In the genomic region with DNA sequence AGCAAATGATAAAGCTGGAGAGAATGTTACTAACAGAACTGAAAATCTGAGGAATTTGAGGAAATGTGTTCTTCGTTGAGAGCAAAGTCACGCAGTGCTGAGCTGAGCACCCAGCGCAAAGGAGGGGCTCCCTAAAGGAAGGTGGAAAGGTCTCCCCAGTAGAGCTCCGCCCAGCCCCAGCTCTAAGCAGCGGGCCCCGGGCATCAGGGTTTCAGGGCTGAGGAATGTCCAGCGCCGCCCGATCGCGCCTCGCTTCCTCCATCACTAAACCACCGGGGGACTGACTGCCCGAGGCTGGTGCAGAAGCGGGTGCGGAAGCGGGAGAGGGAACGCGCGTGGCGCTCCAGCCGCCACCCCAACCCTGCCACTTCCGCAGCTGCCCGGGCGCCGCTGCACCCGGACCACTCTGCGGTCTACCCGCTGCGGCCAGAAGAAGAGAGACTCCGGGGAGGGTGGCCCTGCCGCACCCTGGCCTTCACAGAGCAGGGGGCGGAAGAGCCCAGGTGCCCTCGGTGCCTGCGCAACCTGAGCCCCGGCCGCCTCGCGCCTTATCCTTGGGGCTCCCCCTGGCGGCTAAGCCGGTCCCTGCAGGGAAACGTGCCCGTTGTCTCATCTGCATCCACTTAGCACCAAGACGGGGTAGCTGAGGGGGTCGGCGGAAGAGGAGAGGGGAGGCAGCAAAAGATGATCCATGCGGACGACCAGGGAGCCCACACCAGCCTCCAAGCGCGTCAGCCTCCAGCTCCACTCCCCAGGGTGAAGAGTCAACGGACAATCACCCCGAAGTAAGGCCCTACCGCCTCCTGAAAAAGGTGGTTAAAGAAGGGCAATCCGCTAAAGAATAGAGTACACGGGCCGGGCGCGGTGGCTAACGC, we compare ENCODE assay signal across 8 cellular contexts. TPM values are rescaled to one million over a fixed set of nuclear protein-coding genes. Genes with fewer than 3 reads are reported as not detected.
DNase-seq lines count a peak whose midpoint lies in the region; ATAC-seq and TF ChIP-seq lines count a peak whose summit lies in the region.

No MANE protein-coding gene starts in this region.

- H3K27me3 ChIP-seq in WERI-Rb-1 (ENCODE audit: insufficient read depth, low read depth, severe bottlenecking) (no peaks in the 10 kb centered on the region), breast epithelium (no peaks in the 10 kb centered on the region), spleen (replicated peaks in 1 of 7) (no peaks in the 10 kb centered on the region)

- no peaks in the 10 kb centered on the region for H3K9me3 ChIP-seq in WERI-Rb-1 (ENCODE audit: severe bottlenecking)
- no peaks in the 10 kb centered on the region for H3K9me3 ChIP-seq in breast epithelium
- H3K9me3 ChIP-seq in spleen, result no peaks in the 10 kb centered on the region

- no peaks in the 10 kb centered on the region for H3K4me1 ChIP-seq in breast epithelium
- peaks cover 8 to 26% (median 21%) of the 10 kb centered on the region in 6 donors for H3K4me1 ChIP-seq in spleen

- peak; percentile 3 for DNase-seq in NCI-H2081 treated with DMSO at 0.1 percent for 48 hours (lab: John Stamatoyannopoulos, UW)
- peak; percentile 73 for DNase-seq in WERI-Rb-1
- peak; percentile 77 to 85 for DNase-seq in breast epithelium (ENCODE audit: low spot score in 2 of 2)
- peak; percentile 86 for DNase-seq in inferior parietal cortex (ENCODE audit: extremely low spot score)
- DNase-seq in spleen, result peak; percentile 97

- intact Hi-C loops in breast epithelium (cut with DNase I; ENCODE audit: low total_unique reads) (no loop called here), spleen (cut with DNase I; ENCODE audit: low total_unique reads) (loop anchor here (2.0 to 10.0 kb wide), 4 partner anchors 65 to 168 kb away; a partner anchor contains a TSS)

- peak; percentile 87 for ATAC-seq in HG02678 (IDR thresholded peaks at IDR 0.05; ENCODE audit: unreplicated experiment)
- ATAC-seq in HG03342 (IDR thresholded peaks at IDR 0.05; ENCODE audit: unreplicated experiment), result no peak

- H3K36me3 ChIP-seq in WERI-Rb-1 (no peaks in the 10 kb centered on the region), breast epithelium (no peaks in the 10 kb centered on the region), spleen (no peaks in the 10 kb centered on the region)

- WGBS in spleen, 5 donors, result 1 to 4% (median 2%) methylated on average over 17 to 59 of the region's 59 CpGs

- H3K27ac ChIP-seq in WERI-Rb-1 (no peak overlapping the region), breast epithelium (peak overlapping the region; percentile 21 to 54), spleen (peak overlapping the region; percentile 65 to 88 (median 79))

- H3K4me3 ChIP-seq in WERI-Rb-1 (ENCODE audit: low read depth, low read length) (no peak overlapping the region), breast epithelium (peak overlapping the region; percentile 50 to 69 (median 66)), spleen (peak overlapping the region; percentile 42 to 79 (median 56))

- TF ChIP-seq POLR2A in breast epithelium (IDR thresholded peaks at IDR 0.05), result no peak
- TF ChIP-seq POLR2A in spleen (IDR thresholded peaks at IDR 0.05), result no peak

- peak; percentile 94 for TF ChIP-seq CTCF in GM12873 (IDR thresholded peaks at IDR 0.05; ENCODE audit: insufficient read depth, low read depth, low read length, missing control alignments)
- peak; percentile 82 for TF ChIP-seq CTCF in WERI-Rb-1 (IDR thresholded peaks at IDR 0.05; ENCODE audit: low read depth, low read length)
- peak; percentile 87 to 94 (median 91) for TF ChIP-seq CTCF in breast epithelium (IDR thresholded peaks at IDR 0.05)
- TF ChIP-seq CTCF in spleen (IDR thresholded peaks at IDR 0.05 in 8 of 11, conservative IDR thresholded peaks at IDR 0.05 in 3 of 11), result peak; percentile 92 to 99 (median 97)

RNA-seq across cellular contexts. Expression of a gene that starts 12.4 kb away (rescaled TPM):
- total RNA-seq in breast epithelium, result under 1 TPM in 1 of 3 donors, not detected in 2; 0.15 TPM
- under 1 TPM in 2 of 7 donors, not detected in 5; 0.07 to 0.43 TPM for total RNA-seq in spleen
- polyA plus RNA-seq in spleen, result under 1 TPM in 1 of 3 donors, not detected in 2; 0.03 TPM

RNA-seq across cellular contexts. Expression of a gene that starts 48.8 kb away (rescaled TPM):
- 10 to 100 TPM in 2 of 3 donors, 1 to 10 TPM in 1; 3.3 to 38.3 (median 12.3) TPM for total RNA-seq in breast epithelium
- total RNA-seq in spleen, result 1 to 10 TPM in 5 of 7 donors, under 1 TPM in 2; 0.13 to 6.2 (median 2.8) TPM
- 1 to 10 TPM; 1.0 to 7.8 (median 2.7) TPM for polyA plus RNA-seq in spleen

RNA-seq across cellular contexts. Expression of a gene that starts 58.0 kb away (rescaled TPM):
- total RNA-seq in breast epithelium (10 to 100 TPM; 17.0 to 27.2 (median 23.9) TPM), spleen (10 to 100 TPM; 22.6 to 27.0 (median 25.2) TPM)
- 10 to 100 TPM; 19.6 to 27.1 (median 24.2) TPM for polyA plus RNA-seq in spleen

RNA-seq across cellular contexts. Expression of a gene that starts 58.3 kb away (rescaled TPM):
- total RNA-seq in breast epithelium, result 10 to 100 TPM; 24.9 to 38.9 (median 37.7) TPM
- total RNA-seq in spleen, result 100 to 1,000 TPM in 3 of 7 donors, 10 to 100 TPM in 4; 71.1 to 120 (median 98.9) TPM
- 100 to 1,000 TPM; 128 to 172 (median 135) TPM for polyA plus RNA-seq in spleen

Comparison
In these comparisons a context has a peak if more than half of its experiments do, and no peak if none do; other contexts are left out.
1. DNase-seq: peak in every context shown above with its lines; median percentile 97 in spleen; 86 in inferior parietal cortex; 81 in breast epithelium; 73 in WERI-Rb-1; 3 in NCI-H2081 treated with DMSO at 0.1 percent for 48 hours.